7 cellular contexts compared by ENCODE assay signal in genomic region chr1:146682227-146683125, GRCh38.
A peak's percentile ranks its signal among the peaks of the same experiment; 100 is the strongest.
DNase-seq lines count a peak whose midpoint lies in the region; FAIRE-seq and TF ChIP-seq lines count a peak whose summit lies in the region.
"Not testable (repeated sequence)": the region's sequence is repeated elsewhere in the genome, so short reads cannot be mapped to it uniquely, and the experiment has no call there.

No MANE protein-coding gene starts in this region.

- DNase-seq in EH (ENCODE audit: low read depth) (peak; percentile 27), NT2/D1 (ENCODE audit: low read depth, low spot score) (peak; percentile 85), H1 (ENCODE audit: low read depth in 1 of 2, low spot score in 2 of 2) (peak in 1 of 2 experiments; percentile 10), fibroblast of peridontal ligament (ENCODE audit: extremely low read depth) (peak; percentile 18), iPS DF 4.7 (ENCODE audit: extremely low read depth, low spot score) (peak; percentile 41), neural progenitor cell (ENCODE audit: low spot score) (peak; percentile 44)

- not testable (repeated sequence) for H3K36me3 Mint-ChIP-seq in neural progenitor cell

- H3K9me3 ChIP-seq in HUES48 (ENCODE audit: control insufficient read depth, insufficient read depth, low read length); NT2/D1 (ENCODE audit: insufficient read depth, low read length); H1 (ENCODE audit: insufficient read depth in 2 of 2, low read depth in 1 of 2, low read length in 1 of 2); neural progenitor cell (ENCODE audit: low read depth): not testable (repeated sequence)

- H3K36me3 ChIP-seq in HUES48 (ENCODE audit: control insufficient read depth, insufficient read depth, low read length); NT2/D1 (ENCODE audit: insufficient read depth, insufficient read length, low read length); H1 (ENCODE audit: control insufficient read depth in 2 of 4, insufficient read depth in 4 of 4, low read length in 3 of 4); neural progenitor cell: not testable (repeated sequence)

- not testable (repeated sequence) for H3K23me2 ChIP-seq in H1 (ENCODE audit: low read depth, low read length)

- H3K4ac ChIP-seq in H1 (replicated peaks; ENCODE audit: insufficient read length, low read depth, low read length) = not testable (repeated sequence)

- not testable (repeated sequence) for H2BK12ac ChIP-seq in H1 (ENCODE audit: low read depth, low read length)

- H3K23ac ChIP-seq in H1 (ENCODE audit: insufficient read length) = not testable (repeated sequence)

- not testable (repeated sequence) for H3F3A ChIP-seq in neural progenitor cell (ENCODE audit: low read depth)

- H3K27ac Mint-ChIP-seq in neural progenitor cell = not testable (repeated sequence)

- TF ChIP-seq POLR2A in H1 (IDR thresholded peaks at IDR 0.05; ENCODE audit: control extremely low read depth in 1 of 2, low read depth in 2 of 2, low read length in 2 of 2) = not testable (repeated sequence)

- not testable (repeated sequence) for H3K9me3 Mint-ChIP-seq in neural progenitor cell

- H3K56ac ChIP-seq in H1 (replicated peaks; ENCODE audit: insufficient read length, low read depth, low read length) = not testable (repeated sequence)

- not testable (repeated sequence) for H4K91ac ChIP-seq in H1 (replicated peaks; ENCODE audit: insufficient read length, low read length)

- H4K8ac ChIP-seq in H1 (ENCODE audit: extremely low read depth, insufficient read depth, low read length) = not testable (repeated sequence)

- not testable (repeated sequence) for H2BK120ac ChIP-seq in H1 (replicated peaks; ENCODE audit: low read depth, low read length)

- not testable (repeated sequence) for H3K27me3 ChIP-seq in HUES48 (ENCODE audit: control insufficient read depth, insufficient read depth, low read length); NT2/D1 (ENCODE audit: insufficient read depth, insufficient read length); H1 (replicated peaks in 1 of 4; ENCODE audit: control insufficient read depth in 3 of 4, extremely low read depth in 1 of 4, insufficient read depth in 3 of 4, low read length in 3 of 4); neural progenitor cell

- not testable (repeated sequence) for H3K4me3 ChIP-seq in HUES48 (ENCODE audit: low read depth, low read length); NT2/D1 (ENCODE audit: insufficient read length, low read depth); H1 (ENCODE audit: extremely low read depth in 1 of 4, insufficient read depth in 2 of 4, low read depth in 3 of 4, low read length in 4 of 4); neural progenitor cell

- H3K9ac ChIP-seq in HUES48 (ENCODE audit: low read depth, low read length); NT2/D1 (ENCODE audit: insufficient read length, low read depth); H1 (replicated peaks in 1 of 4; ENCODE audit: extremely low read depth in 1 of 4, low read depth in 3 of 4, low read length in 3 of 4); neural progenitor cell: not testable (repeated sequence)

- TF ChIP-seq RAD21 in H1 (IDR thresholded peaks at IDR 0.05 in 1 of 2, conservative IDR thresholded peaks at IDR 0.05 in 1 of 2; ENCODE audit: low read depth in 2 of 2, low read length in 2 of 2) = not testable (repeated sequence)

- H3K4me1 Mint-ChIP-seq in neural progenitor cell = not testable (repeated sequence)

- H2BK15ac ChIP-seq in H1 (ENCODE audit: low read length) = not testable (repeated sequence)

- not testable (repeated sequence) for H3K14ac ChIP-seq in H1 (ENCODE audit: insufficient read length)

- not testable (repeated sequence) for H3K27me3 Mint-ChIP-seq in neural progenitor cell (ENCODE audit: insufficient read depth, low read depth)

- not testable (repeated sequence) for H3K79me2 ChIP-seq in H1 (ENCODE audit: control insufficient read depth in 1 of 2, insufficient read depth in 2 of 2, low read length in 2 of 2); neural progenitor cell (ENCODE audit: low read depth)

- H2BK5ac ChIP-seq in H1 (ENCODE audit: low read depth, low read length) = not testable (repeated sequence)

- POLR2A ChIA-PET in H1 (lab: Charles Lee; ENCODE audit: partially characterized antibody) = not testable (repeated sequence)

- not testable (repeated sequence) for H2AK5ac ChIP-seq in H1 (ENCODE audit: low read depth, low read length)

- H3K4me2 ChIP-seq in H1 (ENCODE audit: insufficient read depth in 1 of 2, low read depth in 2 of 2, low read length in 2 of 2) = peak overlapping the region in 1 of 2 experiments; percentile 28; a peak in 1 of 4 replicates
- H3K4me2 ChIP-seq in neural progenitor cell = not testable (repeated sequence)

- TF ChIP-seq EP300 in H1 (IDR thresholded peaks at IDR 0.05; ENCODE audit: borderline replicate concordance in 1 of 2, low read depth in 2 of 2, low read length in 2 of 2) = not testable (repeated sequence)

- not testable (repeated sequence) for TF ChIP-seq CTCF in H1 (IDR thresholded peaks at IDR 0.05; ENCODE audit: control extremely low read depth in 1 of 3, insufficient read depth in 1 of 3, low read depth in 1 of 3, low read length in 3 of 3); neural progenitor cell (IDR thresholded peaks at IDR 0.05)

- not testable (repeated sequence) for H2AFZ ChIP-seq in H1 (ENCODE audit: low read length); neural progenitor cell (replicated peaks)

- 2% methylated on average over 6 of the region's 11 CpGs; no CpG with 5 or more reads in 1 of the 2 experiments for WGBS in H1 (ENCODE audit: extremely low coverage in 1 of 2, insufficient coverage in 1 of 2, insufficient read length in 1 of 2, insufficient replicate concordance in 2 of 2, low coverage in 1 of 2, low lambda C conversion rate in 2 of 2, missing lambda C conversion rate in 1 of 2), 2 experiments

- not testable (repeated sequence) for H3K79me1 ChIP-seq in H1 (ENCODE audit: low read depth, low read length)

- not testable (repeated sequence) for FAIRE-seq in H1 (lab: Jason Lieb, UNC)

- peak overlapping the region; percentile 61 for H3K27ac ChIP-seq in HUES48 (ENCODE audit: low read depth, low read length)
- H3K27ac ChIP-seq in H1 (ENCODE audit: low read depth, low read length); neural progenitor cell: not testable (repeated sequence)

- CTCF ChIA-PET in H1 (lab: Charles Lee; ENCODE audit: partially characterized antibody) = not testable (repeated sequence)

- not testable (repeated sequence) for H4K5ac ChIP-seq in H1 (ENCODE audit: insufficient read length, low read depth, low read length)

- H3K4me1 ChIP-seq in HUES48 (ENCODE audit: control insufficient read depth, insufficient read depth, low read length); NT2/D1 (ENCODE audit: insufficient read depth, insufficient read length); H1 (replicated peaks in 1 of 4; ENCODE audit: control insufficient read depth in 3 of 4, insufficient read depth in 4 of 4, low read length in 3 of 4); neural progenitor cell: not testable (repeated sequence)

- not testable (repeated sequence) for H2BK20ac ChIP-seq in H1 (ENCODE audit: low read length)

- not testable (repeated sequence) for H3K18ac ChIP-seq in H1 (ENCODE audit: extremely low read depth, low read length)

- not testable (repeated sequence) for H4K20me1 ChIP-seq in H1 (replicated peaks in 1 of 2; ENCODE audit: control insufficient read depth in 1 of 2, insufficient read depth in 2 of 2, low read length in 2 of 2); neural progenitor cell (ENCODE audit: low read depth)

- H3K4me3 Mint-ChIP-seq in neural progenitor cell = not testable (repeated sequence)

TF ChIP-seq in H1, 55 proteins besides CTCF, POLR2A, EP300 and RAD21:
- TF ChIP-seq TEAD4 (IDR thresholded peaks at IDR 0.05; ENCODE audit: low read depth, low read length) = 0 out of 2 replicates have a peak, but pooled peaks have one; percentile 30
TF ChIP-seq in H1: peak in this region for 1; not testable (repeated sequence) for 54.
